In the genomic region with DNA sequence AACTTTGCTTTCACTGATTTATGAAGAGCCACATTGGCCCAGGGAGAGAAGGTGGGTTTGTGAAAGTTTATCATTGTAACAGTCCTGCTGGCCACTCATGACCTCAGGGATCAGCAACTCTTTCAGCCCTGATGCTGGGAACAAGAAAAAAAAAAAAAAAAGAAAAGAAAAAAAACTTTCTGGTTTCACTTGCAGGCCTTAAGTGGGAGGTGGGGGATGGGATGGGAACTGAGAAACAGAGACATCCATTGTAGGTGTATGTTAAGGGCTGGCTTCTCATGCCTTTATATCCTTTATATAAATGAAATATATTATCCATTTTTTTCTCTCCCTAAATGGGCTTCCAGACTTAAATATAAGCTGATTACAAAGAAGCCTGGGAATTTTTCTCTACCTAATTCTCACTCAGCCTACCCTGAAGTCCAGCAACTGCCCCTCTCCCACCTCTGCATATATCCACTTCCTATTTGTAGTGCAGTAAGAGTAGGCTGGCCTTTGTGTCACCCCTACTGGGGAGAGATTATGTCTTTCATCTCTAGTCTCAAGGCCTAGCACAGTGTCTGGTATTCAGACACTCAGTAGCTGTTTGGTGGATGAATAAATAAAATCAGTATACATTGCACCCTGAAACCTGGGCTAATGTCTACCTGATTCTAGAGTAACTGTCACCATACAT, we compare ENCODE assay signal across 17 cellular contexts.
DNase-seq lines count a peak whose midpoint lies in the region; ATAC-seq and TF ChIP-seq lines count a peak whose summit lies in the region.
"Had no signal": no experiment of that assay in that cellular context is flagged by ENCODE, and none has a peak within 500 bp of the region (broad histone marks: within the 10 kb centered on the region; RNA-seq: fewer than 3 reads in every experiment).

No MANE protein-coding gene starts in this region.

- H3K27me3 ChIP-seq in Caco-2 (replicated peaks; ENCODE audit: control insufficient read depth, insufficient read depth, low read length) = no peaks in the 10 kb centered on the region
- no peaks in the 10 kb centered on the region for H3K27me3 ChIP-seq in OCI-LY3 (ENCODE audit: low read depth, low read length)
- no peaks in the 10 kb centered on the region for H3K27me3 ChIP-seq in CD8-positive, alpha-beta T cell (ENCODE audit: insufficient read depth, low read length)
- H3K27me3 ChIP-seq in transverse colon = no peaks in the 10 kb centered on the region
- H3K27me3 ChIP-seq in esophagus muscularis mucosa = no peaks in the 10 kb centered on the region

- peaks cover 23% of the 10 kb centered on the region for H3K36me3 Mint-ChIP-seq in Caco-2 (ENCODE audit: insufficient read depth, unreplicated experiment)
- H3K36me3 Mint-ChIP-seq in CD8-positive, alpha-beta T cell = no peaks in the 10 kb centered on the region

- CTCF ChIA-PET in Caco-2 (lab: Charles Lee) = no interaction called here
- CTCF ChIA-PET in CD8-positive, alpha-beta T cell (lab: Charles Lee) = no interaction called here

- H3K4me2 ChIP-seq in OCI-LY3 (ENCODE audit: low read length) = peak overlapping the region; percentile 20
- H3K4me2 ChIP-seq: PC-9, SK-N-SH had no signal

- H3K4me3 ChIP-seq in Caco-2 (ENCODE audit: low read depth, low read length) = no peak overlapping the region
- H3K4me3 ChIP-seq in OCI-LY3 (ENCODE audit: low read length) = no peak overlapping the region
- H3K4me3 ChIP-seq in CD8-positive, alpha-beta T cell (ENCODE audit: low read depth, low read length) = no peak overlapping the region
- no peak overlapping the region for H3K4me3 ChIP-seq in transverse colon
- H3K4me3 ChIP-seq in esophagus muscularis mucosa = no peak overlapping the region
- H3K4me3 ChIP-seq: K562, PC-9 had no signal

- no peaks in the 10 kb centered on the region for H4K20me1 ChIP-seq in OCI-LY3 (ENCODE audit: insufficient read depth, low read length)

- no peaks in the 10 kb centered on the region for H3K27me3 Mint-ChIP-seq in Caco-2 (ENCODE audit: insufficient read depth, unreplicated experiment)
- H3K27me3 Mint-ChIP-seq in CD8-positive, alpha-beta T cell (ENCODE audit: low read depth) = peaks cover 2% of the 10 kb centered on the region

- intact Hi-C loops in Caco-2 (cut with micrococcal nuclease; ENCODE audit: unreplicated experiment) (loop anchor here (5.0 kb wide), 1 partner anchor 43 kb away; no protein-coding TSS in a partner anchor), transverse colon (cut with DNase I; ENCODE audit: low total_unique reads) (no loop called here), esophagus muscularis mucosa (cut with DNase I) (loop anchor here (5.0 to 10.0 kb wide), 2 partner anchors 47 to 190 kb away; a partner anchor contains a TSS)
- intact Hi-C loops in CD8-positive, alpha-beta T cell (cut with DNase I, micrococcal nuclease) = no loop called here

- TF ChIP-seq CTCF in Caco-2 (IDR thresholded peaks at IDR 0.05; ENCODE audit: insufficient read depth in 1 of 2, low read depth in 1 of 2, low read length in 1 of 2, severe bottlenecking in 1 of 2, unreplicated experiment in 1 of 2) (no peak), OCI-LY3 (IDR thresholded peaks at IDR 0.05; ENCODE audit: low read depth, low read length) (no peak), transverse colon (IDR thresholded peaks at IDR 0.05) (no peak), esophagus muscularis mucosa (IDR thresholded peaks at IDR 0.05) (no peak)
- TF ChIP-seq CTCF in CD8-positive, alpha-beta T cell (IDR thresholded peaks at IDR 0.05) = no peak

- peaks cover 25% of the 10 kb centered on the region for H3K4me1 Mint-ChIP-seq in Caco-2 (ENCODE audit: low read depth, unreplicated experiment)
- no peaks in the 10 kb centered on the region for H3K4me1 Mint-ChIP-seq in CD8-positive, alpha-beta T cell (ENCODE audit: low read depth)

- no TSS peak for BruUV-seq in Caco-2 (replicated peaks; lab: Mats Ljungman, UMichigan)

- H2AFZ ChIP-seq in OCI-LY3 (ENCODE audit: low read depth, low read length) = no peak overlapping the region
- H2AFZ ChIP-seq: PC-9 had no signal

- peaks cover 41% of the 10 kb centered on the region for H3K4me1 ChIP-seq in Caco-2
- H3K4me1 ChIP-seq in OCI-LY3 (ENCODE audit: low read length) = peaks cover 17% of the 10 kb centered on the region
- H3K4me1 ChIP-seq in CD8-positive, alpha-beta T cell (ENCODE audit: insufficient read depth, low read length) = no peaks in the 10 kb centered on the region
- H3K4me1 ChIP-seq in transverse colon = peaks cover 0 to 17% (median 11%) of the 10 kb centered on the region in 4 donors
- peaks cover 3 to 17% (median 16%) of the 10 kb centered on the region in 4 donors for H3K4me1 ChIP-seq in esophagus muscularis mucosa

- H3K4me3 Mint-ChIP-seq in Caco-2 (ENCODE audit: unreplicated experiment) = no peak overlapping the region
- H3K4me3 Mint-ChIP-seq in CD8-positive, alpha-beta T cell = no peak overlapping the region

- H3K27ac Mint-ChIP-seq in Caco-2 (ENCODE audit: unreplicated experiment) = peak overlapping the region; percentile 71
- H3K27ac Mint-ChIP-seq in CD8-positive, alpha-beta T cell = no peak overlapping the region

- H3K9me3 ChIP-seq in Caco-2 = peaks cover 6% of the 10 kb centered on the region; the same call in 1 of the 2 replicates
- 0 out of 2 replicates have a peak, but pooled peaks cover 4% of the 10 kb centered on the region for H3K9me3 ChIP-seq in OCI-LY3 (ENCODE audit: insufficient read depth, low read length)
- H3K9me3 ChIP-seq in CD8-positive, alpha-beta T cell (ENCODE audit: low read length) = no peaks in the 10 kb centered on the region
- H3K9me3 ChIP-seq in transverse colon = no peaks in the 10 kb centered on the region
- H3K9me3 ChIP-seq in esophagus muscularis mucosa = no peaks in the 10 kb centered on the region
- H3K9me3 ChIP-seq: SK-N-SH had no signal

- no peaks in the 10 kb centered on the region for H3K79me2 ChIP-seq in OCI-LY3 (ENCODE audit: low read length)

- peaks cover 2% of the 10 kb centered on the region; the same call in 1 of the 2 replicates for H3K36me3 ChIP-seq in Caco-2 (ENCODE audit: control insufficient read depth, insufficient read depth, low read length)
- peaks cover 3% of the 10 kb centered on the region for H3K36me3 ChIP-seq in OCI-LY3 (replicated peaks; ENCODE audit: low read depth, low read length)
- H3K36me3 ChIP-seq in CD8-positive, alpha-beta T cell (ENCODE audit: insufficient read depth, low read length) = no peaks in the 10 kb centered on the region
- H3K36me3 ChIP-seq in transverse colon = no peaks in the 10 kb centered on the region
- no peaks in the 10 kb centered on the region for H3K36me3 ChIP-seq in esophagus muscularis mucosa

- H3K9ac ChIP-seq in OCI-LY3 (ENCODE audit: low read length) = peak overlapping the region; percentile 5; the same call in 1 of the 2 replicates
- H3K9ac ChIP-seq: SK-N-SH had no signal

- TF ChIP-seq POLR2A in transverse colon (IDR thresholded peaks at IDR 0.05) = no peak
- TF ChIP-seq POLR2A in esophagus muscularis mucosa (IDR thresholded peaks at IDR 0.05; ENCODE audit: low read depth) = no peak

- DNase-seq in Caco-2 = no peak
- DNase-seq in foreskin melanocyte = peak; percentile 43
- DNase-seq in CD8-positive, alpha-beta T cell = no peak
- DNase-seq in transverse colon = no peak
- no peak for DNase-seq in esophagus muscularis mucosa (ENCODE audit: extremely low spot score)
- DNase-seq in activated naive CD4-positive, alpha-beta T cell treated with Interleukin-2 at 50 U/mL for 16 hours = no peak
- DNase-seq: Calu3, HCEC 1CT, NCI-H1092, NCI-H1694 treated with DMSO at 0.1 percent for 48 hours, NCI-H69, PC-9, SK-N-SH had no signal

- POLR2A ChIA-PET in Caco-2 (lab: Charles Lee) = no interaction called here
- POLR2A ChIA-PET in CD8-positive, alpha-beta T cell (lab: Charles Lee) = no interaction called here

- in situ Hi-C loops in transverse colon (cut with MboI; ENCODE audit: low pct_ligation_motif_present in 1 of 4, low pct_unique_long_range_greater_than_20kb in 1 of 4, low sequenced_read_pairs in 3 of 4) = no loop called here

- H3K27ac ChIP-seq in OCI-LY3 (ENCODE audit: low read length) = peak overlapping the region; percentile 31; the same call in 1 of the 2 replicates
- H3K27ac ChIP-seq in CD8-positive, alpha-beta T cell (ENCODE audit: low read depth, low read length) = no peak overlapping the region
- H3K27ac ChIP-seq in transverse colon = no peak overlapping the region
- H3K27ac ChIP-seq in esophagus muscularis mucosa (replicated peaks in 1 of 4) = no peak overlapping the region
- H3K27ac ChIP-seq: C4-2B, PC-9 had no signal

- peak; percentile 72 for ATAC-seq in GM19351 (IDR thresholded peaks at IDR 0.05; ENCODE audit: unreplicated experiment)
- no peak for ATAC-seq in CD8-positive, alpha-beta T cell
- ATAC-seq: K562 had no signal

- no peak for TF ChIP-seq EP300 in transverse colon (IDR thresholded peaks at IDR 0.05; ENCODE audit: low read depth)
- TF ChIP-seq EP300 in esophagus muscularis mucosa (IDR thresholded peaks at IDR 0.05) = no peak

- H3K9me3 Mint-ChIP-seq in Caco-2 (ENCODE audit: unreplicated experiment) = no peaks in the 10 kb centered on the region
- no peaks in the 10 kb centered on the region for H3K9me3 Mint-ChIP-seq in CD8-positive, alpha-beta T cell

Comparison
In these comparisons a context has a peak if more than half of its experiments do, and no peak if none do; other contexts are left out.
1. intact Hi-C loops: an anchor here in Caco-2 (5.0 kb wide) and esophagus muscularis mucosa (5.0 to 10.0 kb wide); none called in CD8-positive, alpha-beta T cell and transverse colon.